In genomic region chr5:54146390-54146789, GRCh38 we compare ENCODE assay signal across 1 cellular context.
TF ChIP-seq lines count a peak whose summit lies in the region.

No MANE protein-coding gene starts in this region.

TF ChIP-seq in GM23338, 12 proteins besides CTCF, POLR2A, EP300 and RAD21 (continued from another document):
- TF ChIP-seq REST (IDR thresholded peaks at IDR 0.05; ENCODE audit: unreplicated experiment), result no peak
